In genomic region chr12:37720846-37721245, GRCh38 we compare ENCODE assay signal across 25 cellular contexts.
"Had no signal": no experiment of that assay in that cellular context is flagged by ENCODE, and none has a peak within 500 bp of the region (broad histone marks: within the 10 kb centered on the region; RNA-seq: fewer than 3 reads in every experiment).

No MANE protein-coding gene starts in this region.

- H3K36me3 ChIP-seq: colonic mucosa, esophagus squamous epithelium, gastrocnemius medialis, heart right ventricle, left lung, lower lobe of right lung had no signal

- H3K27me3 ChIP-seq: colonic mucosa, esophagus squamous epithelium, gastrocnemius medialis, heart right ventricle, left lung had no signal

- H3K27me3 Mint-ChIP-seq: dendritic cell treated with granulocyte-macrophage colony-stimulating factor and Interleukin-4, amounts not matched to agents 40 ng/mL and 50 ng/mL, for 4 days; effector memory CD8-positive, alpha-beta T cell; naive B cell had no signal

- H3K4me1 ChIP-seq: colonic mucosa, esophagus squamous epithelium, gastrocnemius medialis, heart right ventricle, left lung, lower lobe of right lung had no signal

- H3K36me3 Mint-ChIP-seq: mesothelial cell of epicardium, naive B cell had no signal

- H3K4me3 Mint-ChIP-seq: dendritic cell treated with granulocyte-macrophage colony-stimulating factor and Interleukin-4, amounts not matched to agents 40 ng/mL and 50 ng/mL, for 4 days; effector memory CD8-positive, alpha-beta T cell; endodermal cell; mesothelial cell of epicardium; naive B cell had no signal

- DNase-seq: colonic mucosa; cortex of kidney; effector CD8-positive, alpha-beta T cell; effector memory CD8-positive, alpha-beta T cell; endodermal cell; erythroblast; esophagus squamous epithelium; foreskin fibroblast; foreskin melanocyte; gastrocnemius medialis; glutamatergic neuron; head of caudate nucleus; heart right ventricle; hippocampal formation; left cardiac atrium; left lung; left ventricle myocardium superior; lower lobe of right lung; mesenchymal stem cell; mucosa of descending colon; naive B cell had no signal

- H3K9me3 ChIP-seq: colonic mucosa, gastrocnemius medialis had no signal

- H3K27ac Mint-ChIP-seq: dendritic cell treated with granulocyte-macrophage colony-stimulating factor and Interleukin-4, amounts not matched to agents 40 ng/mL and 50 ng/mL, for 4 days; effector memory CD8-positive, alpha-beta T cell; endodermal cell; mesothelial cell of epicardium; naive B cell had no signal

- H3K27ac ChIP-seq: colonic mucosa, epithelial cell of prostate, esophagus squamous epithelium, gastrocnemius medialis, heart right ventricle, left lung, lower lobe of right lung had no signal

- H3K4me3 ChIP-seq: colonic mucosa, esophagus squamous epithelium, gastrocnemius medialis, heart right ventricle, left lung, lower lobe of right lung, mucosa of descending colon had no signal

- H3K4me1 Mint-ChIP-seq: endodermal cell, mesothelial cell of epicardium, naive B cell had no signal

- ATAC-seq: effector memory CD8-positive, alpha-beta T cell; esophagus mucosa; gastrocnemius medialis; heart right ventricle; left cardiac atrium; left lung; left ventricle myocardium superior; lower lobe of right lung; mucosa of descending colon had no signal
